ENCODE assay signal across 14 cellular contexts in genomic region chr7:44976746-44977196, GRCh38. TPM values are rescaled to one million over a fixed set of nuclear protein-coding genes. Genes with fewer than 3 reads are reported as not detected.
DNase-seq lines count a peak whose midpoint lies in the region; ATAC-seq and TF ChIP-seq lines count a peak whose summit lies in the region.
"Had no signal": no experiment of that assay in that cellular context is flagged by ENCODE, and none has a peak within 500 bp of the region (broad histone marks: within the 10 kb centered on the region; RNA-seq: fewer than 3 reads in every experiment).

No MANE protein-coding gene starts in this region.

- H3K4me3 ChIP-seq in BLaER1, result peak overlapping the region; percentile 29; the same call in 1 of the 2 replicates
- peak overlapping the region; percentile 91 for H3K4me3 ChIP-seq in DOHH2 (ENCODE audit: low read length)
- H3K4me3 ChIP-seq in lower lobe of right lung, result peak overlapping the region; percentile 51
- H3K4me3 ChIP-seq: right atrium auricular region had no signal

- H3K4me1 Mint-ChIP-seq in activated CD4-positive, alpha-beta memory T cell treated with anti-CD3 and anti-CD28 coated beads for 36 hours (ENCODE audit: low read depth), result peaks cover 58% of the 10 kb centered on the region
- H3K4me1 Mint-ChIP-seq in endothelial cell (ENCODE audit: unreplicated experiment), result peaks cover 6% of the 10 kb centered on the region

- H3K4me2 ChIP-seq in BLaER1 (peak overlapping the region; percentile 98), DOHH2 (ENCODE audit: low read length) (peak overlapping the region; percentile 97)

- H3K36me3 ChIP-seq in BLaER1 (peaks cover 62% of the 10 kb centered on the region), DOHH2 (ENCODE audit: control insufficient read depth, low read length) (peaks cover 92% of the 10 kb centered on the region), lower lobe of right lung (peaks cover 11% of the 10 kb centered on the region)

- peaks cover 77% of the 10 kb centered on the region for H3K36me3 Mint-ChIP-seq in activated CD4-positive, alpha-beta memory T cell treated with anti-CD3 and anti-CD28 coated beads for 36 hours
- H3K36me3 Mint-ChIP-seq in endothelial cell (ENCODE audit: low read depth, unreplicated experiment), result peaks cover 5% of the 10 kb centered on the region

- DNase-seq in activated CD4-positive, alpha-beta memory T cell treated with anti-CD3 and anti-CD28 coated beads for 36 hours, result no peak
- DNase-seq in lower lobe of right lung (no peak), GM03348 (ENCODE audit: low spot score) (no peak), endothelial cell (ENCODE audit: low spot score) (no peak), NCI-H1048 (lab: John Stamatoyannopoulos, UW) (no peak), substantia nigra (lab: John Stamatoyannopoulos, UW) (no peak)
- DNase-seq: glutamatergic neuron, HFFc6, kidney glomerular epithelial cell, WERI-Rb-1 had no signal

- H3K27ac Mint-ChIP-seq in activated CD4-positive, alpha-beta memory T cell treated with anti-CD3 and anti-CD28 coated beads for 36 hours, result peak overlapping the region; percentile 100
- H3K27ac Mint-ChIP-seq in endothelial cell (ENCODE audit: unreplicated experiment), result no peak overlapping the region
- H3K27ac Mint-ChIP-seq: HFFc6 had no signal

- ATAC-seq in lower lobe of right lung, result no peak

- H3K27ac ChIP-seq in BLaER1 (peak overlapping the region; percentile 88), DOHH2 (ENCODE audit: low read depth, low read length) (peak overlapping the region; percentile 94), lower lobe of right lung (peak overlapping the region; percentile 77), substantia nigra (ENCODE audit: low read depth, low read length, poor library complexity, severe bottlenecking) (no peak overlapping the region)
- H3K27ac ChIP-seq: epithelial cell of prostate, right atrium auricular region, WERI-Rb-1 had no signal

- no peaks in the 10 kb centered on the region for H3K27me3 ChIP-seq in BLaER1
- H3K27me3 ChIP-seq in DOHH2 (ENCODE audit: control insufficient read depth, low read length), result no peaks in the 10 kb centered on the region
- no peaks in the 10 kb centered on the region for H3K27me3 ChIP-seq in lower lobe of right lung (ENCODE audit: low read depth)
- H3K27me3 ChIP-seq: right atrium auricular region had no signal

- H3K4me3 Mint-ChIP-seq in activated CD4-positive, alpha-beta memory T cell treated with anti-CD3 and anti-CD28 coated beads for 36 hours, result peak overlapping the region; percentile 97
- no peak overlapping the region for H3K4me3 Mint-ChIP-seq in endothelial cell (ENCODE audit: unreplicated experiment)
- H3K4me3 Mint-ChIP-seq: HFFc6 had no signal

- CTCF ChIA-PET in activated CD4-positive, alpha-beta memory T cell treated with anti-CD3 and anti-CD28 coated beads for 36 hours (lab: Charles Lee), result interaction anchor here (5.3 kb wide), 1 partner anchor 159 kb away, joined by 112 read pairs; no protein-coding TSS in a partner anchor

- TF ChIP-seq CTCF in DOHH2 (IDR thresholded peaks at IDR 0.05; ENCODE audit: low read depth, low read length, poor library complexity, severe bottlenecking) (no peak), lower lobe of right lung (IDR thresholded peaks at IDR 0.05) (no peak), endothelial cell (IDR thresholded peaks at IDR 0.05; ENCODE audit: unreplicated experiment) (no peak)

- no peaks in the 10 kb centered on the region for H3K9me3 Mint-ChIP-seq in activated CD4-positive, alpha-beta memory T cell treated with anti-CD3 and anti-CD28 coated beads for 36 hours
- H3K9me3 Mint-ChIP-seq in endothelial cell (ENCODE audit: unreplicated experiment), result no peaks in the 10 kb centered on the region
- H3K9me3 Mint-ChIP-seq: HFFc6 had no signal

- intact Hi-C loops in activated CD4-positive, alpha-beta memory T cell treated with anti-CD3 and anti-CD28 coated beads for 36 hours (cut with micrococcal nuclease), result loop anchor here (1.0 to 5.0 kb wide), 3 partner anchors 10 to 359 kb away; no protein-coding TSS in a partner anchor
- intact Hi-C loops in lower lobe of right lung (cut with DNase I), result no loop called here

- no peaks in the 10 kb centered on the region for H3K27me3 Mint-ChIP-seq in activated CD4-positive, alpha-beta memory T cell treated with anti-CD3 and anti-CD28 coated beads for 36 hours
- peaks cover 6% of the 10 kb centered on the region for H3K27me3 Mint-ChIP-seq in endothelial cell (ENCODE audit: unreplicated experiment)

- peaks cover 11% of the 10 kb centered on the region for H4K20me1 ChIP-seq in BLaER1
- H4K20me1 ChIP-seq in DOHH2 (ENCODE audit: control insufficient read depth, insufficient read depth, low read depth, low read length), result no peaks in the 10 kb centered on the region

- H3K9me2 ChIP-seq in DOHH2 (replicated peaks; ENCODE audit: control insufficient read depth, low read length), result no peaks in the 10 kb centered on the region

- H3K4me1 ChIP-seq in BLaER1, result peaks cover 84% of the 10 kb centered on the region
- H3K4me1 ChIP-seq in DOHH2 (ENCODE audit: control insufficient read depth, low read length), result peaks cover 96% of the 10 kb centered on the region
- H3K4me1 ChIP-seq in lower lobe of right lung, result peaks cover 55% of the 10 kb centered on the region

- no peaks in the 10 kb centered on the region for H3K9me3 ChIP-seq in BLaER1
- H3K9me3 ChIP-seq in DOHH2 (ENCODE audit: control insufficient read depth, insufficient read depth, low read length), result no peaks in the 10 kb centered on the region
- H3K9me3 ChIP-seq in lower lobe of right lung, result no peaks in the 10 kb centered on the region
- H3K9me3 ChIP-seq: right atrium auricular region had no signal

- H3K9ac ChIP-seq in BLaER1, result peak overlapping the region; percentile 78; the same call in 1 of the 2 replicates

- H3K79me2 ChIP-seq in DOHH2 (ENCODE audit: control insufficient read depth, low read length), result peaks cover 55% of the 10 kb centered on the region

- peaks cover 26% of the 10 kb centered on the region for H3F3A ChIP-seq in DOHH2 (ENCODE audit: control insufficient read depth, insufficient read depth)

- POLR2A ChIA-PET in activated CD4-positive, alpha-beta memory T cell treated with anti-CD3 and anti-CD28 coated beads for 36 hours (lab: Charles Lee), result interaction anchor here (1.4 to 2.5 kb wide), 4 partner anchors 9 to 59 kb away, joined by 3 to 10 read pairs (median 8); no protein-coding TSS in a partner anchor

RNA-seq across cellular contexts. Expression of gene MYO1G, which starts 2.0 kb away (rescaled TPM):
- 100 to 1,000 TPM; 429 to 436 TPM for total RNA-seq in activated CD4-positive, alpha-beta memory T cell treated with anti-CD3 and anti-CD28 coated beads for 36 hours
- 36.3 TPM for total RNA-seq in lower lobe of right lung
- total RNA-seq in endothelial cell (ENCODE audit: unreplicated experiment), result 0.13 TPM
- total RNA-seq: HFFc6 had no signal

RNA-seq across cellular contexts. Expression of gene CCM2, which starts 23.2 kb away (rescaled TPM):
- 10 to 100 TPM; 85.2 to 89.6 TPM for total RNA-seq in activated CD4-positive, alpha-beta memory T cell treated with anti-CD3 and anti-CD28 coated beads for 36 hours
- 45.7 TPM for total RNA-seq in lower lobe of right lung
- 59.8 TPM for total RNA-seq in endothelial cell (ENCODE audit: unreplicated experiment)

Comparison
In these comparisons a context has a peak if more than half of its experiments do, and no peak if none do; other contexts are left out.
1. H3K4me3 ChIP-seq: peak in every context shown above with its lines; median percentile 91 in DOHH2; 51 in lower lobe of right lung; 29 in BLaER1.
2. RNA of gene MYO1G, which starts 2.0 kb away (total RNA-seq): 429 to 436 TPM in activated CD4-positive, alpha-beta memory T cell treated with anti-CD3 and anti-CD28 coated beads for 36 hours and 36.3 TPM in lower lobe of right lung (single experiment); 0.13 TPM in endothelial cell (single experiment); every median in the first group is over 10 times any median in the second.